Comparison of ENCODE assay signal across 8 cellular contexts in genomic region chr2:74148457-74149248, GRCh38. TPM values are rescaled to one million over a fixed set of nuclear protein-coding genes. Genes with fewer than 3 reads are reported as not detected.
DNase-seq lines count a peak whose midpoint lies in the region; ATAC-seq and TF ChIP-seq lines count a peak whose summit lies in the region.

No MANE protein-coding gene starts in this region.

- H2BK12ac ChIP-seq in mesenchymal stem cell (ENCODE audit: low read length in 2 of 2), result no peak overlapping the region

- H3K23ac ChIP-seq in mesenchymal stem cell (ENCODE audit: low read length in 2 of 2), result no peak overlapping the region

- H2AFZ ChIP-seq in mesenchymal stem cell (ENCODE audit: low read depth, low read length), result peak overlapping the region; percentile 89

- H3K36me3 ChIP-seq in right atrium auricular region, result peaks cover 6% of the 10 kb centered on the region
- H3K36me3 ChIP-seq in mesenchymal stem cell (ENCODE audit: control insufficient read depth in 1 of 2, insufficient read depth in 2 of 2, low read depth in 1 of 2, low read length in 2 of 2), result peaks cover 5 to 40% of the 10 kb centered on the region in 2 experiments
- H3K36me3 ChIP-seq in aorta (ENCODE audit: control insufficient read depth in 1 of 2, insufficient read depth in 2 of 2, low read length in 1 of 2), result peaks cover 0 to 3% of the 10 kb centered on the region in 2 donors

- DNase-seq in right atrium auricular region (ENCODE audit: low spot score) (no peak), cardiac septum (ENCODE audit: low spot score) (no peak), astrocyte of the spinal cord (ENCODE audit: low read depth, low spot score) (no peak), mesenchymal stem cell (no peak), aorta (no peak), Ammon's horn (ENCODE audit: low spot score) (no peak), KBM-7 (no peak)

- peak overlapping the region; percentile 32 to 57 for H3K4ac ChIP-seq in mesenchymal stem cell (ENCODE audit: low read depth in 1 of 2, low read length in 2 of 2)

- TF ChIP-seq CTCF in right atrium auricular region (IDR thresholded peaks at IDR 0.05), result no peak
- no peak for TF ChIP-seq CTCF in astrocyte of the spinal cord (IDR thresholded peaks at IDR 0.05; ENCODE audit: low read depth, low read length)

- H3K14ac ChIP-seq in mesenchymal stem cell (ENCODE audit: low read length in 2 of 2), result peak overlapping the region in 1 of 2 experiments; percentile 42

- H3K27ac ChIP-seq in right atrium auricular region (peak overlapping the region; percentile 72 to 75), mesenchymal stem cell (ENCODE audit: low read length, poor library complexity, severe bottlenecking) (peak overlapping the region; percentile 82), aorta (ENCODE audit: low read depth in 1 of 2, low read length in 2 of 2) (peak overlapping the region in 1 of 2 donors; percentile 48)

- intact Hi-C loops in cardiac septum (cut with DNase I) (loop anchor here (10.0 kb wide), 2 partner anchors 116 to 324 kb away; partner anchors contain the start of gene STAMBP), aorta (cut with DNase I) (loop anchor here (5.0 to 10.0 kb wide), 4 partner anchors 49 to 324 kb away; partner anchors contain the start of genes MTHFD2 (in 1 of the 2) and STAMBP (in 1 of the 2))

- H3K9me3 ChIP-seq in right atrium auricular region (no peaks in the 10 kb centered on the region), mesenchymal stem cell (ENCODE audit: control insufficient read depth, low read length) (no peaks in the 10 kb centered on the region), aorta (ENCODE audit: control insufficient read depth, low read length) (no peaks in the 10 kb centered on the region)

- H2BK120ac ChIP-seq in mesenchymal stem cell (ENCODE audit: low read depth, low read length), result no peak overlapping the region

- 58% methylated on average over 14 of the region's 16 CpGs for WGBS in mesenchymal stem cell
- 42 to 49% methylated on average over 16 of the region's 16 CpGs for WGBS in aorta, 2 donors

- H3K27me3 ChIP-seq in right atrium auricular region (no peaks in the 10 kb centered on the region), mesenchymal stem cell (ENCODE audit: control insufficient read depth in 1 of 2, insufficient read depth in 1 of 2, low read length in 2 of 2) (no peaks in the 10 kb centered on the region), aorta (ENCODE audit: control insufficient read depth in 1 of 2, insufficient read depth in 2 of 2, low read length in 1 of 2) (no peaks in the 10 kb centered on the region)

- ATAC-seq in aorta (ENCODE audit: low FRiP score), result peak; percentile 17
- no peak for ATAC-seq in GM21526 (IDR thresholded peaks at IDR 0.05; ENCODE audit: low FRiP score, unreplicated experiment)

- no peak overlapping the region for H2BK15ac ChIP-seq in mesenchymal stem cell (ENCODE audit: low read depth, poor library complexity, severe bottlenecking)

- peak overlapping the region; percentile 87 for H3K4me2 ChIP-seq in mesenchymal stem cell (ENCODE audit: low read length, poor library complexity, severe bottlenecking)

- in situ Hi-C loops in astrocyte of the spinal cord (cut with HindIII; ENCODE audit: low sequenced_read_pairs) (no loop called here), KBM-7 (cut with MboI; ENCODE audit: low pct_unique_long_range_greater_than_20kb, low sequenced_read_pairs) (no loop called here)

- peak overlapping the region; percentile 39 for H4K91ac ChIP-seq in mesenchymal stem cell (ENCODE audit: low read length)

- peak overlapping the region; percentile 68 for H2AK5ac ChIP-seq in mesenchymal stem cell (ENCODE audit: low read length, severe bottlenecking)

- peak overlapping the region; percentile 98 for H4K8ac ChIP-seq in mesenchymal stem cell (ENCODE audit: low read length)

- peak overlapping the region; percentile 84 for H3K9ac ChIP-seq in mesenchymal stem cell (ENCODE audit: low read length)

- no peak overlapping the region for H2BK5ac ChIP-seq in mesenchymal stem cell (ENCODE audit: low read depth, low read length, poor library complexity, severe bottlenecking)

- H3K4me3 ChIP-seq in right atrium auricular region, result peak overlapping the region; percentile 73 to 77
- peak overlapping the region; percentile 74 for H3K4me3 ChIP-seq in astrocyte of the spinal cord (ENCODE audit: low read depth, low read length)
- H3K4me3 ChIP-seq in mesenchymal stem cell (ENCODE audit: insufficient read depth in 1 of 2, low read depth in 1 of 2, low read length in 2 of 2), result peak overlapping the region; percentile 93 to 97
- H3K4me3 ChIP-seq in aorta (ENCODE audit: low read length in 2 of 2), result peak overlapping the region; percentile 29 to 64

- H3K4me1 ChIP-seq in right atrium auricular region (peaks cover 0 to 19% of the 10 kb centered on the region in 2 donors), mesenchymal stem cell (ENCODE audit: control insufficient read depth, insufficient read depth, low read depth, low read length) (peaks cover 16% of the 10 kb centered on the region), aorta (ENCODE audit: control insufficient read depth in 1 of 2, insufficient read depth in 2 of 2, low read length in 2 of 2) (no peaks in the 10 kb centered on the region)

- H3K18ac ChIP-seq in mesenchymal stem cell (ENCODE audit: low read depth in 1 of 2, low read length in 2 of 2), result peak overlapping the region; percentile 93 to 95

- peaks cover 35% of the 10 kb centered on the region for H3K79me1 ChIP-seq in mesenchymal stem cell (replicated peaks; ENCODE audit: low read length, poor library complexity, severe bottlenecking)

RNA-seq across cellular contexts. Expression of gene BOLA3, which starts 0.9 kb away (rescaled TPM):
- 100 to 1,000 TPM in 1 of 2 donors, 10 to 100 TPM in 1; 60.4 to 174 TPM for total RNA-seq in right atrium auricular region
- total RNA-seq in cardiac septum, result 69.5 TPM
- polyA plus RNA-seq in mesenchymal stem cell (2013, experiment 1 of 2), result 70.7 TPM
- 74.6 TPM for polyA plus RNA-seq in mesenchymal stem cell (2013, experiment 2 of 2)
- 10 to 100 TPM; 13.6 to 15.3 TPM for total RNA-seq in aorta
- 10 to 100 TPM; 44.7 to 85.1 TPM for polyA plus RNA-seq in aorta

RNA-seq across cellular contexts. Expression of gene MOB1A, which starts 30.0 kb away (rescaled TPM):
- total RNA-seq in right atrium auricular region (10 to 100 TPM; 47.8 TPM), cardiac septum (66.9 TPM), aorta (100 to 1,000 TPM; 101 to 105 TPM)
- 51.8 TPM for polyA plus RNA-seq in mesenchymal stem cell (2013, experiment 1 of 2)
- polyA plus RNA-seq in mesenchymal stem cell (2013, experiment 2 of 2), result 52.4 TPM
- 10 to 100 TPM; 35.7 to 51.3 TPM for polyA plus RNA-seq in aorta

RNA-seq across cellular contexts. Expression of gene MTHFD2, which starts 49.8 kb away (rescaled TPM):
- total RNA-seq in right atrium auricular region (10 to 100 TPM; 12.9 to 15.8 TPM), cardiac septum (26.8 TPM), aorta (100 to 1,000 TPM in 1 of 2 donors, 10 to 100 TPM in 1; 55.7 to 119 TPM)
- 88.7 TPM for polyA plus RNA-seq in mesenchymal stem cell (2013, experiment 1 of 2)
- 89.4 TPM for polyA plus RNA-seq in mesenchymal stem cell (2013, experiment 2 of 2)
- 100 to 1,000 TPM; 135 to 180 TPM for polyA plus RNA-seq in aorta
